ENCODE assay signal across 16 cellular contexts in the genomic region with DNA sequence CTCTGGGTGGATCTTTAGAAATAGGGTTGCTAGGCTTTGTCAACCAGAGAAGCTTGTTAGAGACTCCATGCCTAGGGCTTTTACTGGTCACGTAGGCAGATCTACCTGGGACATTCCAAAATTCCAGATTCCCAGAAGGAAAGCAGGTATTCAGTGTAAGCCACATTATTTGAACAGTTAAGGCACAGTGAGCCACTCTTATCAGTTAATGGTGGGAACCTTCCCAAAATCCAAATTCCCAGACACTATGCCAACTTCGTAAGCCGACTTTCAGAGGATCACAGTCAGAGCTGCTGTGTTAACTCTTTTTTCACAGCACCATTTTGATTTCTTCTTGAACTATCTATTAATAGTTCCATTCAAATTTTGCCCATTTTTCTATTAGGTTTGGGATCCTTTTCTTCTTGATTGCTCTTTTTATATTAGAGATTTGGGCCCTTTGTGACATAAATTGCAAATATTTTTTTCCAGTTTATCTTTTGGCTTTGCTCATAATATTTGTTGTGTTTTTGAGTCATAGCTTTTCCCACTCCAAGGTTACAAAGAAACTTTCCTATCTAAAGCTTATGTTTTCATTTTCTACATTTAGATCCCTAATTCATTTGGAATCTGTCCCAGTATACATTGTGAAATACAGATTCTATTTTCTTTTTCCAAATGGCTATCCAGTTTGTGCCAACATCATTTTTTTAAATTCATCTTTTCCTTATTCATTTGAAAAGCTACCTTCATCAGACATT.
A peak's percentile ranks its signal among the peaks of the same experiment; 100 is the strongest.
DNase-seq lines count a peak whose midpoint lies in the region; ATAC-seq and TF ChIP-seq lines count a peak whose summit lies in the region.
"Had no signal": no experiment of that assay in that cellular context is flagged by ENCODE, and none has a peak within 500 bp of the region (broad histone marks: within the 10 kb centered on the region; RNA-seq: fewer than 3 reads in every experiment).

No MANE protein-coding gene starts in this region.

- H3K9me2 ChIP-seq in SK-N-SH (no peaks in the 10 kb centered on the region), hepatocyte (replicated peaks; ENCODE audit: insufficient read depth) (no peaks in the 10 kb centered on the region)

- no peaks in the 10 kb centered on the region for H3K9me3 Mint-ChIP-seq in activated T-helper 2 cell treated with anti-CD3 and anti-CD28 coated beads, Interferon-gamma antibody, Interleukin-2, Interleukin-4, amounts not matched to agents 10 μg/mL and 5 μg/mL and 100 μg/mL, durations not matched to agents 14 hours and 24 hours and 36 hours
- H3K9me3 Mint-ChIP-seq: activated naive CD4-positive, alpha-beta T cell treated with anti-CD3 and anti-CD28 coated beads, Interleukin-2, amount 10 ng/mL, durations not matched to agents 7 days and 5 days; natural killer cell had no signal

- no peak overlapping the region for H3K4me3 Mint-ChIP-seq in activated T-helper 2 cell treated with anti-CD3 and anti-CD28 coated beads, Interferon-gamma antibody, Interleukin-2, Interleukin-4, amounts not matched to agents 10 μg/mL and 5 μg/mL and 100 μg/mL, durations not matched to agents 14 hours and 24 hours and 36 hours (ENCODE audit: low read depth)
- H3K4me3 Mint-ChIP-seq: activated CD8-positive, alpha-beta memory T cell treated with anti-CD3 and anti-CD28 coated beads, Interleukin-2, amount 10 ng/mL, durations not matched to agents 7 days and 5 days; activated naive CD4-positive, alpha-beta T cell treated with anti-CD3 and anti-CD28 coated beads, Interleukin-2, amount 10 ng/mL, durations not matched to agents 7 days and 5 days; natural killer cell had no signal

- H4K20me1 ChIP-seq in SK-N-SH (ENCODE audit: insufficient read depth): no peaks in the 10 kb centered on the region
- H4K20me1 ChIP-seq in hepatocyte (ENCODE audit: insufficient read depth, poor library complexity, severe bottlenecking): no peaks in the 10 kb centered on the region

- peak overlapping the region in 1 of 2 experiments; percentile 76; a peak in 2 of 4 replicates for H3K27ac ChIP-seq in SK-N-SH (ENCODE audit: low read depth in 2 of 2, low read length in 1 of 2)
- peak overlapping the region; percentile 68 for H3K27ac ChIP-seq in brain microvascular endothelial cell
- peak overlapping the region; percentile 4 for H3K27ac ChIP-seq in hepatocyte
- peak overlapping the region; percentile 46 to 69 for H3K27ac ChIP-seq in thoracic aorta
- H3K27ac ChIP-seq: sigmoid colon had no signal

- H3F3A ChIP-seq in SK-N-SH (replicated peaks; ENCODE audit: insufficient read depth): peaks cover 16% of the 10 kb centered on the region

- H3K4me2 ChIP-seq in SK-N-SH: no peak overlapping the region
- H3K4me2 ChIP-seq in hepatocyte: no peak overlapping the region

- no peaks in the 10 kb centered on the region for H3K27me3 ChIP-seq in SK-N-SH (ENCODE audit: insufficient read depth)
- H3K27me3 ChIP-seq in brain microvascular endothelial cell (replicated peaks): no peaks in the 10 kb centered on the region
- H3K27me3 ChIP-seq in hepatocyte: no peaks in the 10 kb centered on the region
- H3K27me3 ChIP-seq in thoracic aorta (replicated peaks; ENCODE audit: insufficient read depth): no peaks in the 10 kb centered on the region
- H3K27me3 ChIP-seq: sigmoid colon had no signal

- 94% methylated on average over 3 of the region's 3 CpGs for WGBS in SK-N-SH (ENCODE audit: low lambda C conversion rate)
- WGBS in hepatocyte (ENCODE audit: low lambda C conversion rate, missing lambda C conversion rate): 74% methylated on average over 3 of the region's 3 CpGs

- TF ChIP-seq CTCF in SK-N-SH (IDR thresholded peaks at IDR 0.05): no peak
- TF ChIP-seq CTCF in brain microvascular endothelial cell (IDR thresholded peaks at IDR 0.05; ENCODE audit: low read depth, low read length, missing control alignments): no peak
- no peak for TF ChIP-seq CTCF in hepatocyte (IDR thresholded peaks at IDR 0.05; ENCODE audit: poor library complexity)
- no peak for TF ChIP-seq CTCF in thoracic aorta (IDR thresholded peaks at IDR 0.05)

- H3K9me3 ChIP-seq in SK-N-SH: no peaks in the 10 kb centered on the region
- H3K9me3 ChIP-seq in hepatocyte (ENCODE audit: low read depth): no peaks in the 10 kb centered on the region
- no peaks in the 10 kb centered on the region for H3K9me3 ChIP-seq in thoracic aorta
- H3K9me3 ChIP-seq: sigmoid colon had no signal

- no peak overlapping the region for H3K27ac Mint-ChIP-seq in activated T-helper 2 cell treated with anti-CD3 and anti-CD28 coated beads, Interferon-gamma antibody, Interleukin-2, Interleukin-4, amounts not matched to agents 10 μg/mL and 5 μg/mL and 100 μg/mL, durations not matched to agents 14 hours and 24 hours and 36 hours
- H3K27ac Mint-ChIP-seq: activated CD8-positive, alpha-beta memory T cell treated with anti-CD3 and anti-CD28 coated beads, Interleukin-2, amount 10 ng/mL, durations not matched to agents 7 days and 5 days; activated naive CD4-positive, alpha-beta T cell treated with anti-CD3 and anti-CD28 coated beads, Interleukin-2, amount 10 ng/mL, durations not matched to agents 7 days and 5 days; natural killer cell had no signal

- no peak for TF ChIP-seq RAD21 in SK-N-SH (IDR thresholded peaks at IDR 0.05; ENCODE audit: low read length)

- in situ Hi-C loops in brain microvascular endothelial cell (cut with HindIII; ENCODE audit: low pct_ligation_motif_present, low sequenced_read_pairs): no loop called here

- H2AFZ ChIP-seq in SK-N-SH (ENCODE audit: low read depth) (no peak overlapping the region), hepatocyte (no peak overlapping the region)

- peaks cover 4% of the 10 kb centered on the region for H3K4me1 Mint-ChIP-seq in activated T-helper 2 cell treated with anti-CD3 and anti-CD28 coated beads, Interferon-gamma antibody, Interleukin-2, Interleukin-4, amounts not matched to agents 10 μg/mL and 5 μg/mL and 100 μg/mL, durations not matched to agents 14 hours and 24 hours and 36 hours (ENCODE audit: low read depth)

- no peak for TF ChIP-seq EP300 in SK-N-SH (IDR thresholded peaks at IDR 0.05; ENCODE audit: borderline replicate concordance in 1 of 2, low read depth in 1 of 2, low read length in 1 of 2)

- H3K4me3 ChIP-seq in SK-N-SH (ENCODE audit: low read depth in 2 of 2, low read length in 1 of 2) (no peak overlapping the region), brain microvascular endothelial cell (ENCODE audit: low read depth, low read length) (no peak overlapping the region), hepatocyte (no peak overlapping the region), thoracic aorta (peak overlapping the region; percentile 4)
- H3K4me3 ChIP-seq: sigmoid colon had no signal

- ATAC-seq in SK-N-SH treated with all-trans-retinoic acid at 6 μM for 48 hours (no peak), thoracic aorta (ENCODE audit: insufficient number of reproducible peaks, low FRiP score, low read depth) (no peak), HG03108 (IDR thresholded peaks at IDR 0.05; ENCODE audit: unreplicated experiment) (no peak)
- ATAC-seq: activated CD8-positive, alpha-beta memory T cell treated with anti-CD3 and anti-CD28 coated beads, Interleukin-2, amount 10 ng/mL, durations not matched to agents 7 days and 5 days; left colon; natural killer cell had no signal

- H3K36me3 Mint-ChIP-seq in activated T-helper 2 cell treated with anti-CD3 and anti-CD28 coated beads, Interferon-gamma antibody, Interleukin-2, Interleukin-4, amounts not matched to agents 10 μg/mL and 5 μg/mL and 100 μg/mL, durations not matched to agents 14 hours and 24 hours and 36 hours (ENCODE audit: low read depth): peaks cover 6% of the 10 kb centered on the region

- H3K4me1 ChIP-seq in SK-N-SH (ENCODE audit: control insufficient read depth in 1 of 2, insufficient read depth in 2 of 2, low read depth in 1 of 2, low read length in 1 of 2) (peaks cover 16 to 31% of the 10 kb centered on the region in 2 experiments), hepatocyte (ENCODE audit: insufficient read depth) (peaks cover 33% of the 10 kb centered on the region), thoracic aorta (ENCODE audit: control insufficient read depth in 1 of 2, low read depth in 2 of 2) (peaks cover 37 to 89% of the 10 kb centered on the region in 2 donors)

- H3K27me3 Mint-ChIP-seq in activated T-helper 2 cell treated with anti-CD3 and anti-CD28 coated beads, Interferon-gamma antibody, Interleukin-2, Interleukin-4, amounts not matched to agents 10 μg/mL and 5 μg/mL and 100 μg/mL, durations not matched to agents 14 hours and 24 hours and 36 hours (ENCODE audit: low read depth): no peaks in the 10 kb centered on the region
- H3K27me3 Mint-ChIP-seq: activated CD8-positive, alpha-beta memory T cell treated with anti-CD3 and anti-CD28 coated beads, Interleukin-2, amount 10 ng/mL, durations not matched to agents 7 days and 5 days; activated naive CD4-positive, alpha-beta T cell treated with anti-CD3 and anti-CD28 coated beads, Interleukin-2, amount 10 ng/mL, durations not matched to agents 7 days and 5 days had no signal

- CTCF ChIA-PET in SK-N-SH (lab: Yijun Ruan, JAX): no interaction called here

- H3K36me3 ChIP-seq in SK-N-SH (replicated peaks in 1 of 2; ENCODE audit: control insufficient read depth in 1 of 2, insufficient read depth in 2 of 2, low read length in 1 of 2) (peaks cover 8 to 19% of the 10 kb centered on the region in 2 experiments), brain microvascular endothelial cell (replicated peaks) (no peaks in the 10 kb centered on the region), hepatocyte (replicated peaks; ENCODE audit: insufficient read depth, low read depth) (no peaks in the 10 kb centered on the region), thoracic aorta (no peaks in the 10 kb centered on the region)
- H3K36me3 ChIP-seq: sigmoid colon had no signal

- DNase-seq in SK-N-SH (no peak), brain microvascular endothelial cell (no peak), hepatocyte (ENCODE audit: low spot score) (no peak), thoracic aorta (ENCODE audit: low spot score) (no peak), hypothalamus (lab: John Stamatoyannopoulos, UW) (no peak)
- DNase-seq in activated T-helper 2 cell treated with anti-CD3 and anti-CD28 coated beads, Interferon-gamma antibody, Interleukin-2, Interleukin-4, amounts not matched to agents 10 μg/mL and 5 μg/mL and 100 μg/mL, durations not matched to agents 14 hours and 24 hours and 36 hours (ENCODE audit: low spot score): no peak
- DNase-seq: activated CD8-positive, alpha-beta memory T cell treated with anti-CD3 and anti-CD28 coated beads, Interleukin-2, amount 10 ng/mL, durations not matched to agents 7 days and 5 days; activated naive CD4-positive, alpha-beta T cell treated with anti-CD3 and anti-CD28 coated beads, Interleukin-2, amount 10 ng/mL, durations not matched to agents 7 days and 5 days; glutamatergic neuron; left colon; MV-4-11; natural killer cell; NCI-H2171; sigmoid colon had no signal

- no peak overlapping the region; the same call in 1 of the 2 replicates for H3K9ac ChIP-seq in SK-N-SH

- H3K79me2 ChIP-seq in SK-N-SH (ENCODE audit: insufficient read depth) (peaks cover 9% of the 10 kb centered on the region; the same call in 1 of the 2 replicates), hepatocyte (no peaks in the 10 kb centered on the region)

- intact Hi-C loops in activated T-helper 2 cell treated with anti-CD3 and anti-CD28 coated beads, Interferon-gamma antibody, Interleukin-2, Interleukin-4, amounts not matched to agents 10 μg/mL and 5 μg/mL and 100 μg/mL, durations not matched to agents 14 hours and 24 hours and 36 hours (cut with micrococcal nuclease): no loop called here

- POLR2A ChIA-PET in SK-N-SH (lab: Yijun Ruan, JAX): no interaction called here
